Comparison of ENCODE assay signal across 27 cellular contexts in genomic region chr4:112058433-112058832, GRCh38.
DNase-seq lines count a peak whose midpoint lies in the region; FAIRE-seq and TF ChIP-seq lines count a peak whose summit lies in the region.
"Had no signal": no experiment of that assay in that cellular context is flagged by ENCODE, and none has a peak within 500 bp of the region (broad histone marks: within the 10 kb centered on the region; RNA-seq: fewer than 3 reads in every experiment).

No MANE protein-coding gene starts in this region.

- no peak overlapping the region for H2BK5ac ChIP-seq in mesenchymal stem cell (ENCODE audit: low read depth, low read length, poor library complexity, severe bottlenecking)

- no peaks in the 10 kb centered on the region for H3K79me1 ChIP-seq in mesenchymal stem cell (replicated peaks; ENCODE audit: low read length, poor library complexity, severe bottlenecking)

- no peak overlapping the region for H3K27ac ChIP-seq in mesenchymal stem cell (ENCODE audit: low read length, poor library complexity, severe bottlenecking)
- H3K27ac ChIP-seq in caudate nucleus (ENCODE audit: low read depth, low read length), result no peak overlapping the region
- H3K27ac ChIP-seq: HL-60, KMS-11, ovary, sigmoid colon, transverse colon had no signal

- no peaks in the 10 kb centered on the region for H3K36me3 ChIP-seq in mesenchymal stem cell (ENCODE audit: control insufficient read depth in 1 of 2, insufficient read depth in 2 of 2, low read depth in 1 of 2, low read length in 2 of 2)
- H3K36me3 ChIP-seq: HAP-1, ovary, sigmoid colon, transverse colon had no signal

- no peak overlapping the region for H3K4me3 ChIP-seq in mesenchymal stem cell (ENCODE audit: insufficient read depth in 1 of 2, low read depth in 1 of 2, low read length in 2 of 2)
- H3K4me3 ChIP-seq: HAP-1, ovary, sigmoid colon, transverse colon had no signal

- no peak overlapping the region for H2BK12ac ChIP-seq in mesenchymal stem cell (ENCODE audit: low read length in 2 of 2)

- no peak for TF ChIP-seq POLR2A in GM12891 (IDR thresholded peaks at IDR 0.05; ENCODE audit: low read depth, low read length)

- no peak overlapping the region for H2BK15ac ChIP-seq in mesenchymal stem cell (ENCODE audit: low read depth, poor library complexity, severe bottlenecking)

- DNase-seq in ELR (ENCODE audit: low read depth) (peak; percentile 71), LHCN-M2 (ENCODE audit: low read depth) (peak; percentile 5), dermis blood vessel endothelial cell (peak; percentile 53), mesenchymal stem cell (peak; percentile 48), caudate nucleus (lab: John Stamatoyannopoulos, UW) (no peak), GM12891 (ENCODE audit: insufficient read length, low spot score) (no peak), middle frontal gyrus (ENCODE audit: extremely low spot score, low spot score) (no peak), globus pallidus (ENCODE audit: low spot score) (no peak)
- DNase-seq: activated CD4-positive, alpha-beta T cell treated with anti-CD3 and anti-CD28 coated beads, Interleukin-2, amount 10 ng/mL, durations not matched to agents 7 days and 5 days; activated CD8-positive, alpha-beta memory T cell treated with anti-CD3 and anti-CD28 coated beads, Interleukin-2, amount 50 U/mL, for 4 hours; activated effector memory CD4-positive, alpha-beta T cell treated with anti-CD3 and anti-CD28 coated beads, Interleukin-2, amount 50 U/mL, for 16 hours; Caco-2; effector CD8-positive, alpha-beta T cell; hippocampal formation; islet precursor cell; naive thymus-derived CD8-positive, alpha-beta T cell; NCI-H1092; NCI-H2081; ovary; sigmoid colon; stimulated activated CD4-positive, alpha-beta T cell treated with anti-CD3 and anti-CD28 coated beads, Interleukin-1b, Interleukin-23, amount 100 ng/mL, for 48 hours; stimulated activated naive CD8-positive, alpha-beta T cell treated with anti-CD3 and anti-CD28 coated beads, Interleukin-15, Interleukin-2, amounts not matched to agents 100 U/mL and 50 U/mL, for 24 hours; T-helper 1 cell; transverse colon had no signal

- H3K9me3 ChIP-seq in mesenchymal stem cell (ENCODE audit: control insufficient read depth, low read length), result no peaks in the 10 kb centered on the region
- H3K9me3 ChIP-seq: Caco-2, HAP-1, ovary, sigmoid colon, transverse colon had no signal

- H2AFZ ChIP-seq in mesenchymal stem cell (ENCODE audit: low read depth, low read length), result no peak overlapping the region

- no peak overlapping the region for H2BK120ac ChIP-seq in mesenchymal stem cell (ENCODE audit: low read depth, low read length)

- FAIRE-seq in GM12891 (lab: Jason Lieb, UNC), result no peak

- H3K27me3 ChIP-seq in mesenchymal stem cell (ENCODE audit: control insufficient read depth in 1 of 2, insufficient read depth in 1 of 2, low read length in 2 of 2), result no peaks in the 10 kb centered on the region
- H3K27me3 ChIP-seq: ovary, sigmoid colon, transverse colon had no signal

- no peak overlapping the region for H3K14ac ChIP-seq in mesenchymal stem cell (ENCODE audit: low read length in 2 of 2)

- no peak overlapping the region for H4K8ac ChIP-seq in mesenchymal stem cell (ENCODE audit: low read length)

- no peak overlapping the region for H3K23ac ChIP-seq in mesenchymal stem cell (ENCODE audit: low read length in 2 of 2)

- H3K4me1 ChIP-seq in mesenchymal stem cell (ENCODE audit: control insufficient read depth, insufficient read depth, low read depth, low read length), result peaks cover 2% of the 10 kb centered on the region
- H3K4me1 ChIP-seq: Caco-2, transverse colon had no signal

- peak overlapping the region; percentile 9 for H3K9ac ChIP-seq in mesenchymal stem cell (ENCODE audit: low read length)
- H3K9ac ChIP-seq: KMS-11 had no signal

- H3K4me2 ChIP-seq in mesenchymal stem cell (ENCODE audit: low read length, poor library complexity, severe bottlenecking), result no peak overlapping the region
- H3K4me2 ChIP-seq: KMS-11 had no signal

- WGBS in mesenchymal stem cell, result 8% methylated on average over 2 of the region's 3 CpGs

- no peak overlapping the region for H2AK5ac ChIP-seq in mesenchymal stem cell (ENCODE audit: low read length, severe bottlenecking)

- H3K18ac ChIP-seq in mesenchymal stem cell (ENCODE audit: low read depth in 1 of 2, low read length in 2 of 2), result no peak overlapping the region

- no peak overlapping the region for H3K4ac ChIP-seq in mesenchymal stem cell (ENCODE audit: low read depth in 1 of 2, low read length in 2 of 2)

- no peak overlapping the region for H4K91ac ChIP-seq in mesenchymal stem cell (ENCODE audit: low read length)

TF ChIP-seq in GM12891, 5 proteins besides CTCF, POLR2A, EP300 and RAD21:
- no peak for TF ChIP-seq PAX5 (IDR thresholded peaks at IDR 0.05; ENCODE audit: insufficient read depth, low read length, severe bottlenecking)
- TF ChIP-seq TAF1 (IDR thresholded peaks at IDR 0.05; ENCODE audit: low read depth, low read length), result no peak
- TF ChIP-seq POU2F2 (IDR thresholded peaks at IDR 0.05; ENCODE audit: low read depth, low read length), result no peak
- no peak for TF ChIP-seq SPI1 (IDR thresholded peaks at IDR 0.05; ENCODE audit: low read depth, low read length)
- no peak for TF ChIP-seq POLR2AphosphoS5 (IDR thresholded peaks at IDR 0.05; ENCODE audit: low read depth, low read length)

Comparison
In these comparisons a context has a peak if more than half of its experiments do, and no peak if none do; other contexts are left out.
1. DNase-seq: peak in ELR (single experiment), LHCN-M2 (single experiment), dermis blood vessel endothelial cell (single experiment) and mesenchymal stem cell (single experiment); none in caudate nucleus (0 of 61), GM12891 (single experiment), middle frontal gyrus (single experiment) and globus pallidus (single experiment).